6 cellular contexts compared by ENCODE assay signal in the genomic region with DNA sequence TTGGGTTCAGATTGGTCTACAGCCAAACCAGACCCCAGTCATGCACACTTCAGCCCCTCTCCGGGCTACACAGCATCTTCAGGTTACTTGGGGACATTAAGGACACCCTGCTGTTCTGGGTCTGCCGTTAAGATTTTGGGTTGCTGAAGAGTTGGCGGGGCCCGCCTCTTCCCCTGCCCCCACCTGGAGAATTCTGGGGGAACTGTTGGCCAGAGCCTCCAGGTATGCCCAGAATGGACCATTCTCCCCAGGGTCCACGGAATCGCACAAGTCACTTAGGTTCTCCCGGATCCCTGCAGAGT. TPM values are rescaled to one million over a fixed set of nuclear protein-coding genes. Genes with fewer than 3 reads are reported as not detected.
A peak's percentile ranks its signal among the peaks of the same experiment; 100 is the strongest.
DNase-seq lines count a peak whose midpoint lies in the region; ATAC-seq, FAIRE-seq and TF ChIP-seq lines count a peak whose summit lies in the region.

No MANE protein-coding gene starts in this region.

- H3K9me3 Mint-ChIP-seq in activated CD4-positive, alpha-beta T cell treated with anti-CD3 and anti-CD28 coated beads, Interleukin-2, amount 10 ng/mL, durations not matched to agents 7 days and 5 days: no peaks in the 10 kb centered on the region
- H3K9me3 Mint-ChIP-seq in stimulated activated naive CD8-positive, alpha-beta T cell treated with anti-CD3 and anti-CD28 coated beads, Interleukin-15, amount 100 ng/mL, for 72 hours: no peaks in the 10 kb centered on the region

- intact Hi-C loops in endothelial cell of umbilical vein (cut with micrococcal nuclease): no loop called here
- intact Hi-C loops in lower leg skin (cut with DNase I; ENCODE audit: low total_unique reads): no loop called here

- POLR2A ChIA-PET in activated CD4-positive, alpha-beta T cell treated with anti-CD3 and anti-CD28 coated beads, Interleukin-2, amount 10 ng/mL, durations not matched to agents 7 days and 5 days (lab: Charles Lee): no interaction called here
- POLR2A ChIA-PET in endothelial cell of umbilical vein (lab: Charles Lee): no interaction called here

- H3K4me3 ChIP-seq in endothelial cell of umbilical vein (replicated peaks in 1 of 3; ENCODE audit: insufficient read depth in 1 of 3, low read depth in 1 of 3, low read length in 3 of 3): peak overlapping the region in 2 of 3 experiments; percentile 56 to 57
- H3K4me3 ChIP-seq in lower leg skin (ENCODE audit: low read depth, poor library complexity, severe bottlenecking): no peak overlapping the region

- no peaks in the 10 kb centered on the region for H3K79me2 ChIP-seq in endothelial cell of umbilical vein (ENCODE audit: control insufficient read depth, insufficient read depth, low read length)

- dilution Hi-C loops in endothelial cell of umbilical vein (cut with MboI; ENCODE audit: extremely low pct_ligation_motif_present, low sequenced_read_pairs): no loop called here

- no peaks in the 10 kb centered on the region for H4K20me1 ChIP-seq in endothelial cell of umbilical vein (replicated peaks; ENCODE audit: control insufficient read depth, extremely low read depth, insufficient read depth, low read length)

- H3K36me3 Mint-ChIP-seq in activated CD4-positive, alpha-beta T cell treated with anti-CD3 and anti-CD28 coated beads, Interleukin-2, amount 10 ng/mL, durations not matched to agents 7 days and 5 days (ENCODE audit: low read depth): no peaks in the 10 kb centered on the region

- no peak for FAIRE-seq in endothelial cell of umbilical vein (lab: Jason Lieb, UNC)

- peaks cover 25% of the 10 kb centered on the region for H3K27me3 Mint-ChIP-seq in activated CD4-positive, alpha-beta T cell treated with anti-CD3 and anti-CD28 coated beads, Interleukin-2, amount 10 ng/mL, durations not matched to agents 7 days and 5 days
- peaks cover 35% of the 10 kb centered on the region for H3K27me3 Mint-ChIP-seq in stimulated activated naive CD8-positive, alpha-beta T cell treated with anti-CD3 and anti-CD28 coated beads, Interleukin-15, amount 100 ng/mL, for 72 hours

- H3K27ac Mint-ChIP-seq in activated CD4-positive, alpha-beta T cell treated with anti-CD3 and anti-CD28 coated beads, Interleukin-2, amount 10 ng/mL, durations not matched to agents 7 days and 5 days: no peak overlapping the region
- H3K27ac Mint-ChIP-seq in stimulated activated naive CD8-positive, alpha-beta T cell treated with anti-CD3 and anti-CD28 coated beads, Interleukin-15, amount 100 ng/mL, for 72 hours: no peak overlapping the region

- no peak overlapping the region for H3K9ac ChIP-seq in endothelial cell of umbilical vein (replicated peaks; ENCODE audit: extremely low read depth, insufficient read depth, low read length)

- peaks cover 0 to 6% of the 10 kb centered on the region in 2 experiments for H3K27me3 ChIP-seq in endothelial cell of umbilical vein (ENCODE audit: control insufficient read depth in 2 of 2, insufficient read depth in 2 of 2, low read length in 2 of 2)

- peak; percentile 24 for ATAC-seq in stimulated activated naive CD8-positive, alpha-beta T cell treated with anti-CD3 and anti-CD28 coated beads, Interleukin-15, amount 100 ng/mL, for 72 hours

- peak overlapping the region; percentile 68 for H2AFZ ChIP-seq in endothelial cell of umbilical vein (ENCODE audit: low read depth, low read length)

- TF ChIP-seq CTCF in endothelial cell of umbilical vein (IDR thresholded peaks at IDR 0.05; ENCODE audit: extremely low read depth in 1 of 2, insufficient read depth in 1 of 2, low read depth in 1 of 2, low read length in 2 of 2): no peak
- no peak for TF ChIP-seq CTCF in lower leg skin (IDR thresholded peaks at IDR 0.05)

- H3K36me3 ChIP-seq in endothelial cell of umbilical vein (ENCODE audit: control insufficient read depth in 2 of 2, extremely low read depth in 1 of 2, insufficient read depth in 2 of 2, low read length in 2 of 2): peaks cover 0 to 8% of the 10 kb centered on the region in 2 experiments

- no TSS peak for BruUV-seq in endothelial cell of umbilical vein (replicated peaks; lab: Mats Ljungman, UMichigan)

- peak overlapping the region; percentile 69 for H3K4me2 ChIP-seq in endothelial cell of umbilical vein (ENCODE audit: insufficient read depth, low read length)

- TF ChIP-seq POLR2A in endothelial cell of umbilical vein (IDR thresholded peaks at IDR 0.05; ENCODE audit: low read depth, low read length) (no peak), lower leg skin (IDR thresholded peaks at IDR 0.05) (no peak)

- peak overlapping the region; percentile 54 for H3K4me3 Mint-ChIP-seq in activated CD4-positive, alpha-beta T cell treated with anti-CD3 and anti-CD28 coated beads, Interleukin-2, amount 10 ng/mL, durations not matched to agents 7 days and 5 days
- H3K4me3 Mint-ChIP-seq in stimulated activated naive CD8-positive, alpha-beta T cell treated with anti-CD3 and anti-CD28 coated beads, Interleukin-15, amount 100 ng/mL, for 72 hours: peak overlapping the region; percentile 48 to 60

- peaks cover 7% of the 10 kb centered on the region for H3K4me1 ChIP-seq in endothelial cell of umbilical vein (ENCODE audit: control insufficient read depth, extremely low read depth, insufficient read depth, low read length)

- H3K4me1 Mint-ChIP-seq in activated CD4-positive, alpha-beta T cell treated with anti-CD3 and anti-CD28 coated beads, Interleukin-2, amount 10 ng/mL, durations not matched to agents 7 days and 5 days: no peaks in the 10 kb centered on the region
- H3K4me1 Mint-ChIP-seq in stimulated activated naive CD8-positive, alpha-beta T cell treated with anti-CD3 and anti-CD28 coated beads, Interleukin-15, amount 100 ng/mL, for 72 hours: peaks cover 11% of the 10 kb centered on the region

- 24 to 25% methylated on average over 7 of the region's 7 CpGs for WGBS in lower leg skin, 2 donors

- H3K9me3 ChIP-seq in endothelial cell of umbilical vein (replicated peaks; ENCODE audit: control insufficient read depth, insufficient read depth, low read length): no peaks in the 10 kb centered on the region

- CTCF ChIA-PET in activated CD4-positive, alpha-beta T cell treated with anti-CD3 and anti-CD28 coated beads, Interleukin-2, amount 10 ng/mL, durations not matched to agents 7 days and 5 days (lab: Charles Lee): interaction anchor here (1.3 kb wide), 1 partner anchor 10 kb away, joined by 3 read pairs; no protein-coding TSS in a partner anchor
- CTCF ChIA-PET in endothelial cell of umbilical vein (lab: Charles Lee): interaction anchor here (0.7 to 4.4 kb wide), 5 partner anchors 20 to 67 kb away, joined by 3 to 22 read pairs (median 3); no protein-coding TSS in a partner anchor

- no peak for DNase-seq in activated CD4-positive, alpha-beta T cell treated with anti-CD3 and anti-CD28 coated beads, Interleukin-2, amount 10 ng/mL, durations not matched to agents 7 days and 5 days
- no peak for DNase-seq in activated CD4-positive, alpha-beta T cell treated with anti-CD3 and anti-CD28 coated beads for 48 hours
- DNase-seq in endothelial cell of umbilical vein (ENCODE audit: low read depth, low spot score): no peak
- no peak for DNase-seq in stimulated activated naive CD8-positive, alpha-beta T cell treated with anti-CD3 and anti-CD28 coated beads, Interleukin-15, amount 100 ng/mL, for 72 hours
- DNase-seq in D341Med (ENCODE audit: low spot score): no peak
- DNase-seq in lower leg skin (ENCODE audit: low spot score in 2 of 2): no peak

- no peak overlapping the region for H3K27ac ChIP-seq in endothelial cell of umbilical vein (ENCODE audit: insufficient read depth, low read depth, low read length)

- H3K9me1 ChIP-seq in endothelial cell of umbilical vein (replicated peaks; ENCODE audit: control insufficient read depth, extremely low read depth, insufficient read depth, low read length): no peaks in the 10 kb centered on the region

RNA-seq across cellular contexts. Expression of gene PTK7, which starts 0.4 kb away (rescaled TPM):
- total RNA-seq in activated CD4-positive, alpha-beta T cell treated with anti-CD3 and anti-CD28 coated beads, Interleukin-2, amount 10 ng/mL, durations not matched to agents 7 days and 5 days: 1 to 10 TPM; 1.3 to 1.9 TPM
- total RNA-seq in endothelial cell of umbilical vein: 65.3 and 65.6 TPM in 2 replicates
- polyA plus RNA-seq in endothelial cell of umbilical vein: 41.9 and 44.6 TPM in 2 replicates
- 32.6 and 39.7 TPM in 2 replicates for polyA plus RNA-seq in endothelial cell of umbilical vein (2011; cell fraction: cytosol; rRNA removed)
- 74.4 and 87.1 TPM in 2 replicates for polyA plus RNA-seq in endothelial cell of umbilical vein (2011; cell fraction: nucleus; rRNA removed)
- 37.1 and 52.6 TPM in 2 replicates for polyA plus RNA-seq in endothelial cell of umbilical vein (2012)
- polyA minus RNA-seq in endothelial cell of umbilical vein: 63.3 and 69.4 TPM in 2 replicates
- not detected for polyA minus RNA-seq in endothelial cell of umbilical vein (2011; cell fraction: cytosol; rRNA and poly(A)+ RNA removed)
- 28.8 and 32.0 TPM in 2 replicates for polyA minus RNA-seq in endothelial cell of umbilical vein (2011; cell fraction: nucleus; rRNA and poly(A)+ RNA removed)
- total RNA-seq in lower leg skin: 10 to 100 TPM; 40.9 to 51.9 (median 49.7) TPM

RNA-seq across cellular contexts. Expression of gene KLC4, which starts 16.3 kb away (rescaled TPM):
- total RNA-seq in activated CD4-positive, alpha-beta T cell treated with anti-CD3 and anti-CD28 coated beads, Interleukin-2, amount 10 ng/mL, durations not matched to agents 7 days and 5 days: 10 to 100 TPM; 12.7 to 17.0 TPM
- total RNA-seq in endothelial cell of umbilical vein (26.8 and 26.9 TPM in 2 replicates), lower leg skin (10 to 100 TPM; 18.0 to 25.7 (median 21.3) TPM)
- 17.4 and 17.7 TPM in 2 replicates for polyA plus RNA-seq in endothelial cell of umbilical vein
- 11.1 and 13.5 TPM in 2 replicates for polyA plus RNA-seq in endothelial cell of umbilical vein (2011; cell fraction: cytosol; rRNA removed)
- 72.9 and 87.6 TPM in 2 replicates for polyA plus RNA-seq in endothelial cell of umbilical vein (2011; cell fraction: nucleus; rRNA removed)
- polyA plus RNA-seq in endothelial cell of umbilical vein (2012): 10.5 and 11.6 TPM in 2 replicates
- 19.6 and 21.7 TPM in 2 replicates for polyA minus RNA-seq in endothelial cell of umbilical vein
- polyA minus RNA-seq in endothelial cell of umbilical vein (2011; cell fraction: cytosol; rRNA and poly(A)+ RNA removed): 2.6 TPM
- polyA minus RNA-seq in endothelial cell of umbilical vein (2011; cell fraction: nucleus; rRNA and poly(A)+ RNA removed): 22.6 and 27.6 TPM in 2 replicates

RNA-seq across cellular contexts. Expression of gene MRPL2, which starts 16.5 kb away (rescaled TPM):
- total RNA-seq in activated CD4-positive, alpha-beta T cell treated with anti-CD3 and anti-CD28 coated beads, Interleukin-2, amount 10 ng/mL, durations not matched to agents 7 days and 5 days: 10 to 100 TPM; 53.9 to 59.3 TPM
- 59.7 and 63.6 TPM in 2 replicates for total RNA-seq in endothelial cell of umbilical vein
- polyA plus RNA-seq in endothelial cell of umbilical vein: 37.6 and 43.1 TPM in 2 replicates
- polyA plus RNA-seq in endothelial cell of umbilical vein (2011; cell fraction: cytosol; rRNA removed): 25.3 and 31.9 TPM in 2 replicates
- polyA plus RNA-seq in endothelial cell of umbilical vein (2011; cell fraction: nucleus; rRNA removed): 30.7 and 32.7 TPM in 2 replicates
- polyA plus RNA-seq in endothelial cell of umbilical vein (2012): 52.2 and 62.8 TPM in 2 replicates
- 21.9 and 22.7 TPM in 2 replicates for polyA minus RNA-seq in endothelial cell of umbilical vein
- 46.4 TPM for polyA minus RNA-seq in endothelial cell of umbilical vein (2011; cell fraction: cytosol; rRNA and poly(A)+ RNA removed)
- 7.6 and 10.0 TPM in 2 replicates for polyA minus RNA-seq in endothelial cell of umbilical vein (2011; cell fraction: nucleus; rRNA and poly(A)+ RNA removed)
- total RNA-seq in lower leg skin: 10 to 100 TPM; 19.0 to 37.9 (median 27.3) TPM

RNA-seq across cellular contexts. Expression of gene CUL7, which starts 22.1 kb away (rescaled TPM):
- 10 to 100 TPM in 1 of 2 experiments, 1 to 10 TPM in 1; 9.7 to 11.2 TPM for total RNA-seq in activated CD4-positive, alpha-beta T cell treated with anti-CD3 and anti-CD28 coated beads, Interleukin-2, amount 10 ng/mL, durations not matched to agents 7 days and 5 days
- 29.4 and 29.7 TPM in 2 replicates for total RNA-seq in endothelial cell of umbilical vein
- 33.7 and 35.4 TPM in 2 replicates for polyA plus RNA-seq in endothelial cell of umbilical vein
- polyA plus RNA-seq in endothelial cell of umbilical vein (2011; cell fraction: cytosol; rRNA removed): 20.1 and 24.1 TPM in 2 replicates
- polyA plus RNA-seq in endothelial cell of umbilical vein (2011; cell fraction: nucleus; rRNA removed): 84.7 and 101 TPM in 2 replicates
- polyA plus RNA-seq in endothelial cell of umbilical vein (2012): 18.2 and 25.1 TPM in 2 replicates
- polyA minus RNA-seq in endothelial cell of umbilical vein: 47.5 and 57.7 TPM in 2 replicates
- polyA minus RNA-seq in endothelial cell of umbilical vein (2011; cell fraction: cytosol; rRNA and poly(A)+ RNA removed): 4.8 TPM
- polyA minus RNA-seq in endothelial cell of umbilical vein (2011; cell fraction: nucleus; rRNA and poly(A)+ RNA removed): 21.7 and 28.9 TPM in 2 replicates
- total RNA-seq in lower leg skin: 10 to 100 TPM; 11.8 to 18.2 (median 13.6) TPM

RNA-seq across cellular contexts. Expression of gene RRP36, which starts 54.3 kb away (rescaled TPM):
- 10 to 100 TPM; 65.3 to 68.4 TPM for total RNA-seq in activated CD4-positive, alpha-beta T cell treated with anti-CD3 and anti-CD28 coated beads, Interleukin-2, amount 10 ng/mL, durations not matched to agents 7 days and 5 days
- 103 TPM in 2 replicates for total RNA-seq in endothelial cell of umbilical vein
- polyA plus RNA-seq in endothelial cell of umbilical vein: 35.9 and 40.2 TPM in 2 replicates
- polyA plus RNA-seq in endothelial cell of umbilical vein (2011; cell fraction: cytosol; rRNA removed): 70.6 and 81.0 TPM in 2 replicates
- polyA plus RNA-seq in endothelial cell of umbilical vein (2011; cell fraction: nucleus; rRNA removed): 35.0 and 42.6 TPM in 2 replicates
- polyA plus RNA-seq in endothelial cell of umbilical vein (2012): 59.9 and 97.5 TPM in 2 replicates
- 41.5 and 43.0 TPM in 2 replicates for polyA minus RNA-seq in endothelial cell of umbilical vein
- polyA minus RNA-seq in endothelial cell of umbilical vein (2011; cell fraction: cytosol; rRNA and poly(A)+ RNA removed): 29.6 TPM
- 9.0 and 11.0 TPM in 2 replicates for polyA minus RNA-seq in endothelial cell of umbilical vein (2011; cell fraction: nucleus; rRNA and poly(A)+ RNA removed)
- total RNA-seq in lower leg skin: 10 to 100 TPM; 38.5 to 61.9 (median 56.7) TPM

Comparison
In these comparisons a context has a peak if more than half of its experiments do, and no peak if none do; other contexts are left out.
1. RNA of gene PTK7, which starts 0.4 kb away (total RNA-seq): 65.3 to 65.6 TPM in endothelial cell of umbilical vein and 40.9 to 51.9 TPM in lower leg skin; 1.3 to 1.9 TPM in activated CD4-positive, alpha-beta T cell treated with anti-CD3 and anti-CD28 coated beads, Interleukin-2, amount 10 ng/mL, durations not matched to agents 7 days and 5 days; every median in the first group is over 10 times any median in the second.